ENCODE assay signal across 14 cellular contexts in the genomic region with DNA sequence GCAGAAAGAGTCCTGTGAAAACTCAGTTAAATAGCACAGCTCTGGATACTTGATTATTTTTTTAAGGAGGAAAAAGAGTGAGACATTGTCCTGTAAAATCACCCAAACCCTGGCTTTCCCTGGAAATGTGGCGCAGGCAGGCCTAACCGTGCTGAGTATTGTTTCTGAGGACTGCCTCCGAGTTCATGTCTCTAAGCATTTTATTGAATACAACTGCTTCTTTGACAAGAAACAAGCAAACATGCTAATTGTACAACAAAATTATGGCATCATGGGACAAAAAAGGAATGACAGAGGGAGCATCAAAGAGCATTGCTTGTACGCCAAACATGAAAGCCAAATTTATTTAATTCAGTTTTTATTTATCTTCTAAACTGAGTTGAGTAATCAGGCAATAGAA.
"Had no signal": no experiment of that assay in that cellular context is flagged by ENCODE, and none has a peak within 500 bp of the region (broad histone marks: within the 10 kb centered on the region; RNA-seq: fewer than 3 reads in every experiment).

No MANE protein-coding gene starts in this region.

- ATAC-seq: effector memory CD8-positive, alpha-beta T cell; gastroesophageal sphincter; natural killer cell; right cardiac atrium had no signal

- DNase-seq: effector memory CD8-positive, alpha-beta T cell; immature natural killer cell; kidney; mammary epithelial cell; natural killer cell; right cardiac atrium; stimulated activated CD4-positive, alpha-beta T cell treated with anti-CD3 and anti-CD28 coated beads, Interleukin-2, amount 100 ng/mL, for 48 hours; stimulated activated naive CD4-positive, alpha-beta T cell treated with Interleukin-2 at 50 U/mL for 16 hours; transverse colon had no signal

- H3K27ac ChIP-seq: epithelial cell of prostate, thoracic aorta had no signal

- H3K4me3 ChIP-seq: esophagus muscularis mucosa, gastroesophageal sphincter, smooth muscle cell, thoracic aorta, transverse colon had no signal

- H3K27me3 ChIP-seq: transverse colon had no signal
